Comparison of ENCODE assay signal across 18 cellular contexts in the genomic region with DNA sequence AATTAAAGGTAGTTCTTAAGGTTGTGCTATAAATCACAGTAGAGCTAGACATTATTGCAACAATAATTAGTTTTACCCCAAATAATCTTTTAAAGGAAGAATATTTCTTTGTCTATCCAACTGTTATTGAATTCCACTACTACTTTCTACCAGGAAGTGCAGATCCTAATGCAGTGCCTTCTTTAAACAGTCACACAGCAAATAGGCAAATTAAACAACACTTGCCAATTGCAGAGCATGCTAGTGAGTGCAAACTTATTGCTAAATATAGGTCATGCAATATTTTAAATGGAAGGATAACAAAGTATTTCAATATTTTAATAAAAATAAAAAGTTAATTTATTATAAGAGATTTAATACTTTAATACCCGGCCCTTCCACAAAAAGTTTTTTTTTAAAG.
"Had no signal": no experiment of that assay in that cellular context is flagged by ENCODE, and none has a peak within 500 bp of the region (broad histone marks: within the 10 kb centered on the region; RNA-seq: fewer than 3 reads in every experiment).

No MANE protein-coding gene starts in this region.

- DNase-seq: KBM-7, MM.1S, NCI-H1092 treated with DMSO at 0.1 percent for 48 hours, NCI-H1436, NCI-H187, NCI-H2029, NCI-H2081 treated with DMSO at 0.1 percent for 48 hours, NCI-H2171, NCI-H226, NCI-H446, NCI-H510A, NCI-H524 treated with DMSO at 0.1 percent for 48 hours, NCI-H774, PC-3, SHP77 had no signal

- ATAC-seq: Panc1, PC-3, SK-N-SH treated with all-trans-retinoic acid at 6 μM for 48 hours had no signal

- H3K27ac ChIP-seq: RWPE1 had no signal
